25 cellular contexts compared by ENCODE assay signal in the genomic region with DNA sequence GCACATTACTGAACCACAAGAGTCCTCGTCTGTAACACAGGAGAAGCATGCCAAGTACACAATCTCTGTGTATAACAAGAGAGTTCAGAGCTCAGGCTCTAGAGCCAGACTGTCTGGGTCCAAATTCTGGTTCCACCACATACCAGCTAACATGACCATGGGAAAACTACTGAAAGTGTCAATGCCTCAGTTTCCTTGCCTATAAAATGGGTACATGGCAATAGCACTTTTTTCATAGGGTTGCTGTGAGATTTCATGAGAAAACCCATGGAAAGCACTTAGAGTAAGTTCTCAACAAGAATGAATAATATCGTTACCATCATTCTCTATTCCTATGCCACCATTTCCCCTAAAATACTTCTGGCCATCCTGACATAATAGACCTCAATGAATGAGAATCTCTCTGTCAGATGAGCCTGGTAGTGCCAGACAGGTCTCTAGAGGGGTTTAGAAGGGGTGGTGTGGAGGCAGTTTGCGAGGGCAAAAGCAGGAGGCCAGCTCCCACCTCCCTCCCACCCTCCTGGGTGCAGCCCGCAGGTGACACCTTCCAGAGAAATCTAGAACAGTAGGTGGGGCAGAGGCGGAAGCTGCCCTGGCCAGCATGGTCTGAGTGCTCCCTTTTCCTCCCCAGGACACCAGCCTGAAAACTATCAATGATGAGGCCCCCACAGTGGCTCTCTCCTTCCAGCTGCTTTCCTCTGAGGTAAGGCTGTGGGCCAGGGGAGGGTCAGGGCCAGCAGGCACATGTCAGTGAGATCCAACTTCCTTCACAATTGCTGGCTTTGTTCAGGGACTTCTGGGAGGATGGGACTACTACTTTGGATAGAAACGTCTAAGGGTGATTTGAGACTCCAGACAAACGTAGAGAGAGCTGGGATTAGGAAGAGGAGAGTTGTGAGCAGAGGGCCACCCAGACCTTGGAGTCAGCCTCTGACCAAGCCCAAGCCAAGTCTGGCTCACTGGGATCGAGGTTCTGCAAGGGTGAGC. TPM values are rescaled to one million over a fixed set of nuclear protein-coding genes. Genes with fewer than 3 reads are reported as not detected.
"Had no signal": no experiment of that assay in that cellular context is flagged by ENCODE, and none has a peak within 500 bp of the region (broad histone marks: within the 10 kb centered on the region; RNA-seq: fewer than 3 reads in every experiment).

No MANE protein-coding gene starts in this region.

- FAIRE-seq: keratinocyte had no signal

- H3K9me3 ChIP-seq: esophagus muscularis mucosa, prostate gland, sigmoid colon, testis, transverse colon had no signal

- H3K4me1 ChIP-seq: esophagus muscularis mucosa, parathyroid adenoma, prostate gland, sigmoid colon, testis, transverse colon had no signal

- H2AFZ ChIP-seq: parathyroid adenoma had no signal

- H3K9ac ChIP-seq: parathyroid adenoma had no signal

- H3K36me3 ChIP-seq: esophagus muscularis mucosa, prostate gland, sigmoid colon, transverse colon had no signal

- DNase-seq: effector memory CD8-positive, alpha-beta T cell; foreskin fibroblast; immature natural killer cell; mesendoderm; naive thymus-derived CD4-positive, alpha-beta T cell; nephron progenitor cell; occipital lobe; retina; sigmoid colon; stimulated activated CD4-positive, alpha-beta T cell treated with anti-CD3 and anti-CD28 coated beads, Interleukin-2, amount 100 ng/mL, for 24 hours; stimulated activated CD4-positive, alpha-beta T cell treated with anti-CD3 and anti-CD28 coated beads, Interleukin-4, amount 100 ng/mL, for 4 hours; stimulated activated naive B cell treated with anti-CD40 and anti-IgM and Interleukin-4, amounts not matched to agents 10 μg/mL and 1 μg/mL and 100 μg/mL, for 72 hours; stimulated activated naive CD8-positive, alpha-beta T cell treated with anti-CD3 and anti-CD28 coated beads, Interleukin-15, amount 100 ng/mL, for 72 hours; testis; transverse colon had no signal

- H3K79me2 ChIP-seq: parathyroid adenoma had no signal

- H3K4me3 ChIP-seq: esophagus muscularis mucosa, prostate gland, sigmoid colon, skin epidermis, testis, transverse colon had no signal

- H3K27ac ChIP-seq: epithelial cell of prostate, esophagus muscularis mucosa, parathyroid adenoma, prostate gland, sigmoid colon, skin epidermis, testis, transverse colon had no signal

- H3K27me3 ChIP-seq: testis had no signal

RNA-seq across cellular contexts. Expression of a gene that starts 45.3 kb away (rescaled TPM):
- total RNA-seq: esophagus muscularis mucosa; liver; lung microvascular endothelial cell; mononuclear cell; naive thymus-derived CD4-positive, alpha-beta T cell; occipital lobe; sigmoid colon; subcutaneous adipose tissue had no signal
- polyA plus RNA-seq: immature natural killer cell; keratinocyte; liver; naive thymus-derived CD4-positive, alpha-beta T cell had no signal
